In genomic region chr11:28842716-28843115, GRCh38 we compare ENCODE assay signal across 10 cellular contexts.
DNase-seq lines count a peak whose midpoint lies in the region; ATAC-seq and TF ChIP-seq lines count a peak whose summit lies in the region.
"Had no signal": no experiment of that assay in that cellular context is flagged by ENCODE, and none has a peak within 500 bp of the region (broad histone marks: within the 10 kb centered on the region; RNA-seq: fewer than 3 reads in every experiment).

No MANE protein-coding gene starts in this region.

- dilution Hi-C loops in IMR-90 (cut with HindIII; ENCODE audit: low sequenced_read_pairs, unreplicated experiment) = no loop called here

- H3K4ac ChIP-seq in IMR-90 (ENCODE audit: low read depth, low read length) = peak overlapping the region; percentile 50; the same call in 1 of the 2 replicates
- H3K4ac ChIP-seq in mesenchymal stem cell (ENCODE audit: low read depth in 1 of 2, low read length in 2 of 2) = no peak overlapping the region

- H4K20me1 ChIP-seq in IMR-90 (ENCODE audit: insufficient read depth, low read length) = no peaks in the 10 kb centered on the region

- H2BK120ac ChIP-seq in IMR-90 (ENCODE audit: low read depth, low read length) (peak overlapping the region; percentile 77), mesenchymal stem cell (ENCODE audit: low read depth, low read length) (no peak overlapping the region)

- H2BK5ac ChIP-seq in IMR-90 (ENCODE audit: low read depth, low read length, poor library complexity, severe bottlenecking) (peak overlapping the region; percentile 66), mesenchymal stem cell (ENCODE audit: low read depth, low read length, poor library complexity, severe bottlenecking) (no peak overlapping the region)

- H3K36me3 ChIP-seq in IMR-90 (ENCODE audit: control insufficient read depth, insufficient read depth, low read length) (no peaks in the 10 kb centered on the region), brain microvascular endothelial cell (replicated peaks) (no peaks in the 10 kb centered on the region), mesenchymal stem cell (ENCODE audit: control insufficient read depth in 1 of 2, insufficient read depth in 2 of 2, low read depth in 1 of 2, low read length in 2 of 2) (no peaks in the 10 kb centered on the region)

- H3K18ac ChIP-seq in IMR-90 (ENCODE audit: low read depth, low read length) (peak overlapping the region; percentile 89; the same call in 1 of the 2 replicates), mesenchymal stem cell (ENCODE audit: low read depth in 1 of 2, low read length in 2 of 2) (peak overlapping the region in 1 of 2 experiments; percentile 12)

- intact Hi-C loops in IMR-90 (cut with micrococcal nuclease) = no loop called here

- in situ Hi-C loops in IMR-90 (cut with MboI; ENCODE audit: low sequenced_read_pairs) (loop anchor here (25.0 kb wide), 1 partner anchor 1130 kb away; the partner anchor contains the start of gene BDNF), brain microvascular endothelial cell (cut with HindIII; ENCODE audit: low pct_ligation_motif_present, low sequenced_read_pairs) (no loop called here)

- TF ChIP-seq POLR2A in IMR-90 (IDR thresholded peaks at IDR 0.05; ENCODE audit: low read depth, low read length) = no peak

- 0 out of 2 replicates have a peak overlapping the region, but pooled peaks have one; percentile 10 for H3K56ac ChIP-seq in IMR-90 (ENCODE audit: extremely low read depth, insufficient read depth, low read length)

- TF ChIP-seq CTCF in IMR-90 (conservative IDR thresholded peaks at IDR 0.05; ENCODE audit: low read depth, low read length) = no peak
- no peak for TF ChIP-seq CTCF in brain microvascular endothelial cell (IDR thresholded peaks at IDR 0.05; ENCODE audit: low read depth, low read length, missing control alignments)

- H3K79me1 ChIP-seq in IMR-90 (ENCODE audit: low read depth in 1 of 2, low read length in 2 of 2) = no peaks in the 10 kb centered on the region
- no peaks in the 10 kb centered on the region for H3K79me1 ChIP-seq in mesenchymal stem cell (replicated peaks; ENCODE audit: low read length, poor library complexity, severe bottlenecking)

- no peak overlapping the region for H2AK9ac ChIP-seq in IMR-90 (replicated peaks; ENCODE audit: low read depth, low read length, poor library complexity)

- DNase-seq in EL (peak; percentile 17), IMR-90 (peak; percentile 15), brain microvascular endothelial cell (peak; percentile 5), mesenchymal stem cell (peak; percentile 12), C1 segment of cervical spinal cord (lab: John Stamatoyannopoulos, UW) (no peak)
- DNase-seq: DMS53 had no signal

- 0 out of 2 replicates have a peak overlapping the region, but pooled peaks have one; percentile 40 for H3K14ac ChIP-seq in IMR-90 (replicated peaks; ENCODE audit: low read depth, low read length)
- H3K14ac ChIP-seq in mesenchymal stem cell (ENCODE audit: low read length in 2 of 2) = no peak overlapping the region

- BruUV-seq in IMR-90 (replicated peaks; lab: Mats Ljungman, UMichigan) = no TSS peak

- H4K8ac ChIP-seq in IMR-90 (ENCODE audit: low read depth in 2 of 2, low read length in 2 of 2) (peak overlapping the region; percentile 40 to 96; a peak in 3 of 4 replicates), mesenchymal stem cell (ENCODE audit: low read length) (no peak overlapping the region)

- POLR2A ChIA-PET in IMR-90 (lab: Charles Lee; ENCODE audit: unreplicated experiment) = no interaction called here

- H2BK20ac ChIP-seq in IMR-90 (ENCODE audit: low read depth, low read length) = peak overlapping the region; percentile 80

- peak overlapping the region; percentile 53 for H2BK15ac ChIP-seq in IMR-90 (ENCODE audit: low read depth, low read length)
- no peak overlapping the region for H2BK15ac ChIP-seq in mesenchymal stem cell (ENCODE audit: low read depth, poor library complexity, severe bottlenecking)

- peak overlapping the region; percentile 53; the same call in 1 of the 2 replicates for H4K5ac ChIP-seq in IMR-90 (ENCODE audit: low read depth, low read length)

- H2AK5ac ChIP-seq in IMR-90 (ENCODE audit: low read depth, low read length) (peak overlapping the region; percentile 30; the same call in 1 of the 2 replicates), mesenchymal stem cell (ENCODE audit: low read length, severe bottlenecking) (no peak overlapping the region)

- H4K91ac ChIP-seq in IMR-90 (ENCODE audit: insufficient read depth, low read depth, low read length) (peak overlapping the region; percentile 61; the same call in 1 of the 2 replicates), mesenchymal stem cell (ENCODE audit: low read length) (no peak overlapping the region)

- no peak overlapping the region for H2AFZ ChIP-seq in IMR-90 (replicated peaks; ENCODE audit: low read length, poor library complexity)
- H2AFZ ChIP-seq in mesenchymal stem cell (ENCODE audit: low read depth, low read length) = no peak overlapping the region

- H3K27me3 ChIP-seq in IMR-90 (ENCODE audit: control insufficient read depth, insufficient read depth, low read length) (no peaks in the 10 kb centered on the region), brain microvascular endothelial cell (replicated peaks) (no peaks in the 10 kb centered on the region), mesenchymal stem cell (ENCODE audit: control insufficient read depth in 1 of 2, insufficient read depth in 1 of 2, low read length in 2 of 2) (no peaks in the 10 kb centered on the region)

- H3K9me3 ChIP-seq in IMR-90 (ENCODE audit: control insufficient read depth, insufficient read depth, low read length) (peaks cover 3% of the 10 kb centered on the region), mesenchymal stem cell (ENCODE audit: control insufficient read depth, low read length) (no peaks in the 10 kb centered on the region)

- no peak overlapping the region for H3K9ac ChIP-seq in IMR-90 (ENCODE audit: low read depth, low read length)
- no peak overlapping the region for H3K9ac ChIP-seq in mesenchymal stem cell (ENCODE audit: low read length)
- H3K9ac ChIP-seq: KMS-11 had no signal

- peaks cover 4% of the 10 kb centered on the region; the same call in 1 of the 2 replicates for H3K9me1 ChIP-seq in IMR-90 (ENCODE audit: insufficient read depth, low read length)

- CTCF ChIA-PET in IMR-90 (lab: Yijun Ruan, JAX) = no interaction called here

- no CpG with 5 or more reads among the region's 1 CpG for WGBS in IMR-90 (ENCODE audit: extremely low coverage in 2 of 2, insufficient read length in 1 of 2), 2 experiments
- WGBS in mesenchymal stem cell = 50% methylated on average over 1 of the region's 1 CpG

- no peak for TF ChIP-seq RAD21 in IMR-90 (IDR thresholded peaks at IDR 0.05; ENCODE audit: low read length)

- H3K27ac ChIP-seq in IMR-90 (ENCODE audit: insufficient read depth, low read length) (no peak overlapping the region), brain microvascular endothelial cell (no peak overlapping the region), mesenchymal stem cell (ENCODE audit: low read length, poor library complexity, severe bottlenecking) (no peak overlapping the region)
- H3K27ac ChIP-seq: KMS-11 had no signal

- no peak overlapping the region for H3K23ac ChIP-seq in IMR-90 (ENCODE audit: low read depth, low read length)
- no peak overlapping the region for H3K23ac ChIP-seq in mesenchymal stem cell (ENCODE audit: low read length in 2 of 2)

- H3K4me3 ChIP-seq in IMR-90 (ENCODE audit: insufficient read depth, low read depth, low read length) (no peak overlapping the region), brain microvascular endothelial cell (ENCODE audit: low read depth, low read length) (no peak overlapping the region), mesenchymal stem cell (ENCODE audit: insufficient read depth in 1 of 2, low read depth in 1 of 2, low read length in 2 of 2) (no peak overlapping the region)

- H3K4me2 ChIP-seq in IMR-90 (ENCODE audit: low read depth, low read length) (no peak overlapping the region), mesenchymal stem cell (ENCODE audit: low read length, poor library complexity, severe bottlenecking) (no peak overlapping the region)
- H3K4me2 ChIP-seq: KMS-11 had no signal

- no peak overlapping the region for H2BK12ac ChIP-seq in mesenchymal stem cell (ENCODE audit: low read length in 2 of 2)

- H3K4me1 ChIP-seq in IMR-90 (ENCODE audit: control insufficient read depth, insufficient read depth, low read length) = peaks cover 3% of the 10 kb centered on the region; the same call in 1 of the 2 replicates
- peaks cover under 1% of the 10 kb centered on the region for H3K4me1 ChIP-seq in mesenchymal stem cell (ENCODE audit: control insufficient read depth, insufficient read depth, low read depth, low read length)

- ATAC-seq in IMR-90 (ENCODE audit: low read depth) = no peak
- no peak for ATAC-seq in GM18870 (IDR thresholded peaks at IDR 0.05; ENCODE audit: unreplicated experiment)
- no peak for ATAC-seq in GM21619 (IDR thresholded peaks at IDR 0.05; ENCODE audit: unreplicated experiment)
- ATAC-seq: HCT116 had no signal

TF ChIP-seq in IMR-90, 13 proteins besides CTCF, POLR2A, EP300 and RAD21:
- TF ChIP-seq FOS (IDR thresholded peaks at IDR 0.05; ENCODE audit: low read depth, low read length) (no peak), MAFK (IDR thresholded peaks at IDR 0.05; ENCODE audit: low read depth, low read length) (no peak), MAZ (IDR thresholded peaks at IDR 0.05; ENCODE audit: borderline replicate concordance, low read depth, low read length) (no peak), MXI1 (IDR thresholded peaks at IDR 0.05; ENCODE audit: borderline replicate concordance, low read depth, low read length) (no peak), NFE2L2 (IDR thresholded peaks at IDR 0.05; ENCODE audit: low read depth, low read length) (no peak), CEBPB (IDR thresholded peaks at IDR 0.05; ENCODE audit: low read depth, low read length) (no peak), ELK1 (IDR thresholded peaks at IDR 0.05; ENCODE audit: borderline replicate concordance, low read depth, low read length) (no peak), RFX5 (IDR thresholded peaks at IDR 0.05; ENCODE audit: low read depth, low read length) (no peak)

Comparison
In these comparisons a context has a peak if more than half of its experiments do, and no peak if none do; other contexts are left out.
1. DNase-seq: peak in EL (single experiment), IMR-90 (single experiment), brain microvascular endothelial cell (single experiment) and mesenchymal stem cell (single experiment); none in C1 segment of cervical spinal cord (0 of 14).